In the genomic region with DNA sequence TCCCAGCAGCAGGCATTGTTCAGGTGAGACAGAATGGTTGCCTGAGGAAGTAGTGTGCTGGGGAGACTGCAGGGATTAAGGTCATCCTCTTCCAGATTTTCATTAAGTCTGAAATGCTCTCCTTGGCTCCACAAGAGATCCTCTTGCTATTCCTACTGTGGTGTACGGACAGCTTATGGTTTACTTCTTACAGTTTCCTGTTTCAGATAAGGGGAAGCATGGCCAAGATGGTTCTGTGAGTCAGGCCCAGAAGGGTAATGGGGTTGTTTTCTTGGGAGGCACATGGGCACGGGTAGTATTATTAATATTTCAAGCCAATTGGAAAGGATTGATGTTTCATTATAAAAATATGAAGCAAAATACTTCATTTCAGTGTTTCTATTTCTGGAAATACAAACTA, we compare ENCODE assay signal across 11 cellular contexts. TPM values are rescaled to one million over a fixed set of nuclear protein-coding genes. Genes with fewer than 3 reads are reported as not detected.
DNase-seq lines count a peak whose midpoint lies in the region; ATAC-seq, FAIRE-seq and TF ChIP-seq lines count a peak whose summit lies in the region.
"Had no signal": no experiment of that assay in that cellular context is flagged by ENCODE, and none has a peak within 500 bp of the region (broad histone marks: within the 10 kb centered on the region; RNA-seq: fewer than 3 reads in every experiment).

No MANE protein-coding gene starts in this region.

- no TSS peak for BruUV-seq in endothelial cell of umbilical vein (replicated peaks; lab: Mats Ljungman, UMichigan)

- no peak overlapping the region for H3K9ac ChIP-seq in endothelial cell of umbilical vein (replicated peaks; ENCODE audit: extremely low read depth, insufficient read depth, low read length)

- peak; percentile 63 for FAIRE-seq in endothelial cell of umbilical vein (lab: Jason Lieb, UNC)

- no peaks in the 10 kb centered on the region for H3K9me3 Mint-ChIP-seq in natural killer cell treated with Interleukin-12 subunit alpha and Interleukin-12 subunit beta and Interleukin-15 and Interleukin-18, amount 100 ng/mL, for 72 hours

- TF ChIP-seq CTCF in cardiac muscle cell (IDR thresholded peaks at IDR 0.05; ENCODE audit: low read depth, low read length) (no peak), endothelial cell of umbilical vein (IDR thresholded peaks at IDR 0.05; ENCODE audit: extremely low read depth in 1 of 2, insufficient read depth in 1 of 2, low read depth in 1 of 2, low read length in 2 of 2) (no peak), breast epithelium (IDR thresholded peaks at IDR 0.05) (no peak)

- peak in 1 of 2 donors; percentile 70 for DNase-seq in cardiac muscle cell (ENCODE audit: low read depth in 1 of 2, low spot score in 1 of 2)
- no peak for DNase-seq in cardiac septum (ENCODE audit: low spot score)
- DNase-seq in endothelial cell of umbilical vein (ENCODE audit: low read depth, low spot score), result peak; percentile 52
- no peak for DNase-seq in natural killer cell treated with Interleukin-12 subunit alpha and Interleukin-12 subunit beta and Interleukin-15 and Interleukin-18, amount 100 ng/mL, for 72 hours (ENCODE audit: low spot score)
- no peak for DNase-seq in NCI-H82 (lab: John Stamatoyannopoulos, UW)
- no peak for DNase-seq in breast epithelium (ENCODE audit: low spot score in 2 of 2)
- DNase-seq in hypothalamus (lab: John Stamatoyannopoulos, UW), result no peak
- no peak for DNase-seq in superior temporal gyrus (ENCODE audit: extremely low spot score)
- DNase-seq: activated naive CD4-positive, alpha-beta T cell treated with anti-CD3 and anti-CD28 coated beads, Interleukin-2, amount 50 U/mL, for 16 hours; BE2C; NCI-H1930 had no signal

- H3K27me3 ChIP-seq in cardiac muscle cell (no peaks in the 10 kb centered on the region), endothelial cell of umbilical vein (ENCODE audit: control insufficient read depth in 2 of 2, insufficient read depth in 2 of 2, low read length in 2 of 2) (no peaks in the 10 kb centered on the region), breast epithelium (no peaks in the 10 kb centered on the region)
- H3K27me3 ChIP-seq: BE2C had no signal

- TF ChIP-seq POLR2A in endothelial cell of umbilical vein (IDR thresholded peaks at IDR 0.05; ENCODE audit: low read depth, low read length) (no peak), breast epithelium (IDR thresholded peaks at IDR 0.05) (no peak)

- POLR2A ChIA-PET in endothelial cell of umbilical vein (lab: Charles Lee), result no interaction called here

- no peak overlapping the region for H3K4me3 ChIP-seq in cardiac muscle cell
- H3K4me3 ChIP-seq in endothelial cell of umbilical vein (replicated peaks in 1 of 3; ENCODE audit: insufficient read depth in 1 of 3, low read depth in 1 of 3, low read length in 3 of 3), result no peak overlapping the region
- H3K4me3 ChIP-seq in breast epithelium, result no peak overlapping the region

- H3K4me3 Mint-ChIP-seq in natural killer cell treated with Interleukin-12 subunit alpha and Interleukin-12 subunit beta and Interleukin-15 and Interleukin-18, amount 100 ng/mL, for 72 hours, result peak overlapping the region; percentile 27

- H3K27me3 Mint-ChIP-seq in natural killer cell treated with Interleukin-12 subunit alpha and Interleukin-12 subunit beta and Interleukin-15 and Interleukin-18, amount 100 ng/mL, for 72 hours, result no peaks in the 10 kb centered on the region

- H3K27ac Mint-ChIP-seq in natural killer cell treated with Interleukin-12 subunit alpha and Interleukin-12 subunit beta and Interleukin-15 and Interleukin-18, amount 100 ng/mL, for 72 hours, result peak overlapping the region; percentile 25 to 75

- CTCF ChIA-PET in endothelial cell of umbilical vein (lab: Charles Lee), result interaction anchor here (0.8 to 3.9 kb wide), 12 partner anchors 10 to 136 kb away, joined by 3 to 62 read pairs (median 6); a partner anchor contains a TSS

- peak overlapping the region; percentile 39 for H2AFZ ChIP-seq in endothelial cell of umbilical vein (ENCODE audit: low read depth, low read length)

- no peak for ATAC-seq in natural killer cell treated with Interleukin-12 subunit alpha and Interleukin-12 subunit beta and Interleukin-15 and Interleukin-18, amount 100 ng/mL, for 72 hours

- H3K27ac ChIP-seq in cardiac muscle cell (peak overlapping the region; percentile 88), endothelial cell of umbilical vein (ENCODE audit: insufficient read depth, low read depth, low read length) (peak overlapping the region; percentile 39), breast epithelium (peak overlapping the region in 1 of 2 donors; percentile 2)

- intact Hi-C loops in cardiac septum (cut with DNase I) (loop anchor here (5.0 kb wide), 1 partner anchor 132 kb away; a partner anchor contains a TSS), endothelial cell of umbilical vein (cut with micrococcal nuclease) (loop anchor here (2.0 kb wide), 1 partner anchor 49 kb away; a partner anchor contains a TSS), breast epithelium (cut with DNase I; ENCODE audit: low total_unique reads) (loop anchor here (5.0 kb wide), 1 partner anchor 68 kb away; no protein-coding TSS in a partner anchor)

- peak overlapping the region; percentile 34 for H3K4me2 ChIP-seq in endothelial cell of umbilical vein (ENCODE audit: insufficient read depth, low read length)

- H3K9me3 ChIP-seq in cardiac muscle cell (ENCODE audit: low read depth), result no peaks in the 10 kb centered on the region
- no peaks in the 10 kb centered on the region for H3K9me3 ChIP-seq in endothelial cell of umbilical vein (replicated peaks; ENCODE audit: control insufficient read depth, insufficient read depth, low read length)
- no peaks in the 10 kb centered on the region for H3K9me3 ChIP-seq in breast epithelium
- H3K9me3 ChIP-seq: BE2C had no signal

- H3K36me3 ChIP-seq in cardiac muscle cell, result peaks cover 36% of the 10 kb centered on the region
- H3K36me3 ChIP-seq in endothelial cell of umbilical vein (ENCODE audit: control insufficient read depth in 2 of 2, extremely low read depth in 1 of 2, insufficient read depth in 2 of 2, low read length in 2 of 2), result peaks cover 0 to 3% of the 10 kb centered on the region in 2 experiments
- H3K36me3 ChIP-seq in breast epithelium, result no peaks in the 10 kb centered on the region

- H3K4me1 Mint-ChIP-seq in natural killer cell treated with Interleukin-12 subunit alpha and Interleukin-12 subunit beta and Interleukin-15 and Interleukin-18, amount 100 ng/mL, for 72 hours (ENCODE audit: low read depth in 2 of 2), result peaks cover 23 to 24% of the 10 kb centered on the region in 2 donors

- dilution Hi-C loops in endothelial cell of umbilical vein (cut with MboI; ENCODE audit: extremely low pct_ligation_motif_present, low sequenced_read_pairs), result no loop called here

- H3K36me3 Mint-ChIP-seq in natural killer cell treated with Interleukin-12 subunit alpha and Interleukin-12 subunit beta and Interleukin-15 and Interleukin-18, amount 100 ng/mL, for 72 hours, result no peaks in the 10 kb centered on the region

- H4K20me1 ChIP-seq in endothelial cell of umbilical vein (replicated peaks; ENCODE audit: control insufficient read depth, extremely low read depth, insufficient read depth, low read length), result no peaks in the 10 kb centered on the region

- H3K9me1 ChIP-seq in endothelial cell of umbilical vein (replicated peaks; ENCODE audit: control insufficient read depth, extremely low read depth, insufficient read depth, low read length), result no peaks in the 10 kb centered on the region

- peaks cover 3% of the 10 kb centered on the region for H3K4me1 ChIP-seq in cardiac muscle cell (ENCODE audit: low read depth)
- peaks cover 11% of the 10 kb centered on the region for H3K4me1 ChIP-seq in endothelial cell of umbilical vein (ENCODE audit: control insufficient read depth, extremely low read depth, insufficient read depth, low read length)
- no peaks in the 10 kb centered on the region for H3K4me1 ChIP-seq in breast epithelium

- H3K79me2 ChIP-seq in endothelial cell of umbilical vein (ENCODE audit: control insufficient read depth, insufficient read depth, low read length), result no peaks in the 10 kb centered on the region

TF ChIP-seq in endothelial cell of umbilical vein, 7 proteins besides CTCF, POLR2A, EP300 and RAD21 (continues in another document):
- TF ChIP-seq JUN (IDR thresholded peaks at IDR 0.05; ENCODE audit: borderline replicate concordance, insufficient read depth, insufficient read length, low read depth), result no peak
- TF ChIP-seq, protein P1, sequence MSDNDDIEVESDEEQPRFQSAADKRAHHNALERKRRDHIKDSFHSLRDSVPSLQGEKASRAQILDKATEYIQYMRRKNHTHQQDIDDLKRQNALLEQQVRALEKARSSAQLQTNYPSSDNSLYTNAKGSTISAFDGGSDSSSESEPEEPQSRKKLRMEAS (IDR thresholded peaks at IDR 0.05; ENCODE audit: insufficient read depth, insufficient read length), result no peak

RNA-seq across cellular contexts. Expression of a gene that starts 42.9 kb away (rescaled TPM):
- 15.7 and 23.9 TPM in 2 replicates for total RNA-seq in cardiac muscle cell
- 51.1 and 54.8 TPM in 2 replicates for polyA plus RNA-seq in cardiac muscle cell
- total RNA-seq in cardiac septum, result 119 TPM
- 13.3 and 14.2 TPM in 2 replicates for total RNA-seq in endothelial cell of umbilical vein
- polyA plus RNA-seq in endothelial cell of umbilical vein, result 25.3 and 40.3 TPM in 2 replicates
- 38.3 and 39.9 TPM in 2 replicates for polyA plus RNA-seq in endothelial cell of umbilical vein (2011; cell fraction: cytosol; rRNA removed)
- 15.2 and 17.1 TPM in 2 replicates for polyA plus RNA-seq in endothelial cell of umbilical vein (2011; cell fraction: nucleus; rRNA removed)
- polyA plus RNA-seq in endothelial cell of umbilical vein (2012), result 53.5 and 55.3 TPM in 2 replicates
- 25.6 and 34.3 TPM in 2 replicates for polyA minus RNA-seq in endothelial cell of umbilical vein
- polyA minus RNA-seq in endothelial cell of umbilical vein (2011; cell fraction: cytosol; rRNA and poly(A)+ RNA removed), result 3.8 TPM
- 10.3 and 14.7 TPM in 2 replicates for polyA minus RNA-seq in endothelial cell of umbilical vein (2011; cell fraction: nucleus; rRNA and poly(A)+ RNA removed)
- 100 to 1,000 TPM; 109 to 408 TPM for total RNA-seq in natural killer cell treated with Interleukin-12 subunit alpha and Interleukin-12 subunit beta and Interleukin-15 and Interleukin-18, amount 100 ng/mL, for 72 hours
- 100 to 1,000 TPM in 1 of 3 donors, 10 to 100 TPM in 2; 42.1 to 106 (median 72.8) TPM for total RNA-seq in breast epithelium

RNA-seq across cellular contexts. Expression of a gene that starts 48.5 kb away (rescaled TPM):
- total RNA-seq in cardiac muscle cell (343 and 477 TPM in 2 replicates), cardiac septum (79.0 TPM), endothelial cell of umbilical vein (37.6 and 44.1 TPM in 2 replicates), breast epithelium (100 to 1,000 TPM in 2 of 3 donors, 10 to 100 TPM in 1; 82.8 to 205 (median 109) TPM)
- polyA plus RNA-seq in cardiac muscle cell (455 and 589 TPM in 2 replicates), endothelial cell of umbilical vein (42.2 and 52.1 TPM in 2 replicates)
- 30.3 and 34.4 TPM in 2 replicates for polyA plus RNA-seq in endothelial cell of umbilical vein (2011; cell fraction: cytosol; rRNA removed)
- 37.8 and 40.0 TPM in 2 replicates for polyA plus RNA-seq in endothelial cell of umbilical vein (2011; cell fraction: nucleus; rRNA removed)
- polyA plus RNA-seq in endothelial cell of umbilical vein (2012), result 31.3 and 52.7 TPM in 2 replicates
- polyA minus RNA-seq in endothelial cell of umbilical vein, result 136 and 161 TPM in 2 replicates
- polyA minus RNA-seq in endothelial cell of umbilical vein (2011; cell fraction: cytosol; rRNA and poly(A)+ RNA removed), result 327 TPM
- polyA minus RNA-seq in endothelial cell of umbilical vein (2011; cell fraction: nucleus; rRNA and poly(A)+ RNA removed), result 110 and 126 TPM in 2 replicates
- 10 to 100 TPM; 14.7 to 17.4 TPM for total RNA-seq in natural killer cell treated with Interleukin-12 subunit alpha and Interleukin-12 subunit beta and Interleukin-15 and Interleukin-18, amount 100 ng/mL, for 72 hours
